Comparison of ENCODE assay signal across 10 cellular contexts in genomic region chr1:89610457-89610991, GRCh38. TPM values are rescaled to one million over a fixed set of nuclear protein-coding genes. Genes with fewer than 3 reads are reported as not detected.
DNase-seq lines count a peak whose midpoint lies in the region; ATAC-seq and TF ChIP-seq lines count a peak whose summit lies in the region.
"Had no signal": no experiment of that assay in that cellular context is flagged by ENCODE, and none has a peak within 500 bp of the region (broad histone marks: within the 10 kb centered on the region; RNA-seq: fewer than 3 reads in every experiment).

No MANE protein-coding gene starts in this region.

- no peak for TF ChIP-seq CTCF in progenitor cell of endocrine pancreas (IDR thresholded peaks at IDR 0.05; ENCODE audit: unreplicated experiment)

- peak; percentile 45 for DNase-seq in activated CD4-positive, CD25-positive, alpha-beta regulatory T cell treated with anti-CD3 and anti-CD28 coated beads, Interleukin-2, amount 50 U/mL, for 72 hours
- DNase-seq in activated T-cell treated with anti-CD3 and anti-CD28 coated beads, Interleukin-2, amount 50 U/mL, for 24 hours, result peak; percentile 61
- DNase-seq in effector CD4-positive, alpha-beta T cell, result peak; percentile 50
- peak; percentile 36 for DNase-seq in stimulated activated naive CD8-positive, alpha-beta T cell treated with anti-CD3 and anti-CD28 coated beads, Interleukin-15, Interleukin-2, amounts not matched to agents 100 U/mL and 50 U/mL, for 24 hours
- DNase-seq in progenitor cell of endocrine pancreas (ENCODE audit: low spot score, unreplicated experiment), result no peak
- no peak for DNase-seq in hypothalamus (lab: John Stamatoyannopoulos, UW)
- DNase-seq: NCI-H524 treated with DMSO at 0.1 percent for 48 hours had no signal

- peaks cover 95% of the 10 kb centered on the region for H3K4me1 Mint-ChIP-seq in activated T-cell treated with anti-CD3 and anti-CD28 coated beads, Interleukin-2, amount 50 U/mL, for 24 hours (ENCODE audit: low read depth)
- H3K4me1 Mint-ChIP-seq in progenitor cell of endocrine pancreas (ENCODE audit: low read depth), result no peaks in the 10 kb centered on the region

- H3K4me3 Mint-ChIP-seq in activated T-cell treated with anti-CD3 and anti-CD28 coated beads, Interleukin-2, amount 50 U/mL, for 24 hours, result peak overlapping the region; percentile 79
- H3K4me3 Mint-ChIP-seq in progenitor cell of endocrine pancreas (ENCODE audit: low read depth), result no peak overlapping the region
- H3K4me3 Mint-ChIP-seq: mesothelial cell of epicardium had no signal

- no peaks in the 10 kb centered on the region for H3K27me3 Mint-ChIP-seq in activated T-cell treated with anti-CD3 and anti-CD28 coated beads, Interleukin-2, amount 50 U/mL, for 24 hours
- H3K27me3 Mint-ChIP-seq in progenitor cell of endocrine pancreas, result no peaks in the 10 kb centered on the region

- ATAC-seq in activated CD4-positive, CD25-positive, alpha-beta regulatory T cell treated with anti-CD3 and anti-CD28 coated beads, Interleukin-2, amount 50 U/mL, for 24 hours, result no peak
- peak; percentile 9 for ATAC-seq in stimulated activated naive CD8-positive, alpha-beta T cell treated with anti-CD3 and anti-CD28 coated beads, Interleukin-15, Interleukin-2, amounts not matched to agents 100 U/mL and 50 U/mL, for 24 hours
- ATAC-seq in GM18870 (IDR thresholded peaks at IDR 0.05; ENCODE audit: unreplicated experiment), result no peak

- H3K27ac Mint-ChIP-seq in activated T-cell treated with anti-CD3 and anti-CD28 coated beads, Interleukin-2, amount 50 U/mL, for 24 hours, result peak overlapping the region; percentile 100
- H3K27ac Mint-ChIP-seq in progenitor cell of endocrine pancreas, result no peak overlapping the region
- H3K27ac Mint-ChIP-seq: mesothelial cell of epicardium had no signal

- peaks cover 31% of the 10 kb centered on the region for H3K36me3 Mint-ChIP-seq in activated T-cell treated with anti-CD3 and anti-CD28 coated beads, Interleukin-2, amount 50 U/mL, for 24 hours (ENCODE audit: low read depth)
- H3K36me3 Mint-ChIP-seq in progenitor cell of endocrine pancreas (ENCODE audit: insufficient read depth), result no peaks in the 10 kb centered on the region
- H3K36me3 Mint-ChIP-seq: mesothelial cell of epicardium had no signal

- no peaks in the 10 kb centered on the region for H3K9me3 Mint-ChIP-seq in activated T-cell treated with anti-CD3 and anti-CD28 coated beads, Interleukin-2, amount 50 U/mL, for 24 hours
- H3K9me3 Mint-ChIP-seq in progenitor cell of endocrine pancreas (ENCODE audit: low read depth), result no peaks in the 10 kb centered on the region
- H3K9me3 Mint-ChIP-seq: mesothelial cell of epicardium had no signal

RNA-seq across cellular contexts. Expression of gene LRRC8C, which starts 22.4 kb away (rescaled TPM):
- 3.2 and 3.3 TPM in 2 replicates for total RNA-seq in progenitor cell of endocrine pancreas

Comparison
In these comparisons a context has a peak if more than half of its experiments do, and no peak if none do; other contexts are left out.
1. DNase-seq: peak in activated CD4-positive, CD25-positive, alpha-beta regulatory T cell treated with anti-CD3 and anti-CD28 coated beads, Interleukin-2, amount 50 U/mL, for 72 hours (single experiment), activated T-cell treated with anti-CD3 and anti-CD28 coated beads, Interleukin-2, amount 50 U/mL, for 24 hours (single experiment), effector CD4-positive, alpha-beta T cell (single experiment) and stimulated activated naive CD8-positive, alpha-beta T cell treated with anti-CD3 and anti-CD28 coated beads, Interleukin-15, Interleukin-2, amounts not matched to agents 100 U/mL and 50 U/mL, for 24 hours (single experiment); none in progenitor cell of endocrine pancreas (single experiment) and hypothalamus (0 of 51).